Comparison of ENCODE assay signal across 12 cellular contexts in the genomic region with DNA sequence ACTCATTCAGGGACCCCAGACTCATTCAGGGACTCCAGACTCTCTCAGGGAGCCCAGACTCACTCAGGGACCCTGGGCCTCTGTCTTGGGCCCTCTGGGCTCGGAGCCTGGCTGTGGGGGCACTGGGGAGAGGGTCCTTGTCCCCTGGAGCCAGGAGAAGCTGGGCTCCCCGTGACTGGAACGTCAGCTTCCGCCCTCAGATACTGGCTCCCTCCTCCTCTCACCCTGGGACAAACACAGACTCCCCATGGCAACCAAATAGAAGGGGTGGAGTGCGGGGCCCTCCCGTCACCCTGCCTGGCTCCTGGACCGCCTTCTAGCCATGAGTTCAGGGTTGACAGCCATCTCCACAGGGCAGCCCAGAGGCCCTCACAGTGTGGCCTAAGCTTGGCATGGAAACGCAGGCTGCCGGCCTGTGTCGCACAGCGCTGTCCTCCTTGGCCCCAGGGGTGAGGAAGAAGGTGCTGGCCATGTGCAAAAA. TPM values are rescaled to one million over a fixed set of nuclear protein-coding genes. Genes with fewer than 3 reads are reported as not detected.
DNase-seq lines count a peak whose midpoint lies in the region; ATAC-seq, FAIRE-seq and TF ChIP-seq lines count a peak whose summit lies in the region.
"Had no signal": no experiment of that assay in that cellular context is flagged by ENCODE, and none has a peak within 500 bp of the region (broad histone marks: within the 10 kb centered on the region; RNA-seq: fewer than 3 reads in every experiment).

No MANE protein-coding gene starts in this region.

- no peaks in the 10 kb centered on the region for H3K9me3 Mint-ChIP-seq in stimulated activated effector memory CD8-positive, alpha-beta T cell treated with anti-CD3 and anti-CD28 coated beads, Interleukin-12 subunit alpha, Interleukin-12 subunit beta, amount 100 ng/mL, for 72 hours

- H3K4me2 ChIP-seq in HepG2 (ENCODE audit: low read depth, low read length) = peak overlapping the region; percentile 52

- POLR2A ChIA-PET in HepG2 (lab: Yijun Ruan, JAX) = no interaction called here

- peak overlapping the region; percentile 70 for H3K9ac ChIP-seq in HepG2 (ENCODE audit: insufficient read depth, low read depth, low read length)

- H3K27me3 ChIP-seq in H7 (ENCODE audit: control insufficient read depth, insufficient read depth, low read length) (no peaks in the 10 kb centered on the region), HepG2 (ENCODE audit: control insufficient read depth in 1 of 2, insufficient read depth in 2 of 2, low read length in 2 of 2) (peaks cover 5 to 47% of the 10 kb centered on the region in 2 experiments)

- H3K9me3 ChIP-seq in HepG2 (ENCODE audit: low read length) = no peaks in the 10 kb centered on the region
- H3K9me3 ChIP-seq: spleen had no signal

- H3K27ac Mint-ChIP-seq in stimulated activated effector memory CD8-positive, alpha-beta T cell treated with anti-CD3 and anti-CD28 coated beads, Interleukin-12 subunit alpha, Interleukin-12 subunit beta, amount 100 ng/mL, for 72 hours = peak overlapping the region; percentile 62

- peaks cover 45% of the 10 kb centered on the region for H3K4me1 Mint-ChIP-seq in stimulated activated effector memory CD8-positive, alpha-beta T cell treated with anti-CD3 and anti-CD28 coated beads, Interleukin-12 subunit alpha, Interleukin-12 subunit beta, amount 100 ng/mL, for 72 hours

- no peak for TF ChIP-seq RAD21 in HepG2 (CRISPR knock-in tag; IDR thresholded peaks at IDR 0.05)

- no peak overlapping the region for H3K4me3 Mint-ChIP-seq in stimulated activated effector memory CD8-positive, alpha-beta T cell treated with anti-CD3 and anti-CD28 coated beads, Interleukin-12 subunit alpha, Interleukin-12 subunit beta, amount 100 ng/mL, for 72 hours

- WGBS in HepG2 (ENCODE audit: low lambda C conversion rate) = 3% methylated on average over 8 of the region's 11 CpGs

- DNase-seq in H7 (peak; percentile 52), HepG2 (ENCODE audit: low spot score) (peak; percentile 75), HuH-7 (ENCODE audit: low spot score) (no peak), SK-N-DZ (ENCODE audit: low spot score) (no peak)
- peak; percentile 40 for DNase-seq in central memory CD4-positive, alpha-beta T cell
- DNase-seq in stimulated activated effector memory CD8-positive, alpha-beta T cell treated with anti-CD3 and anti-CD28 coated beads, Interleukin-12 subunit alpha, Interleukin-12 subunit beta, amount 100 ng/mL, for 72 hours (ENCODE audit: low spot score in 2 of 2) = no peak
- DNase-seq in stimulated activated naive CD4-positive, alpha-beta T cell treated with Interleukin-2 at 50 U/mL for 16 hours (lab: John Stamatoyannopoulos, UW) = no peak
- DNase-seq: NCI-H1092, NCI-H526 treated with DMSO at 0.1 percent for 48 hours, spleen had no signal

- CTCF ChIA-PET in HepG2 (lab: Yijun Ruan, JAX; ENCODE audit: low intra/inter-chr PET ratio, low total read pairs) = no interaction called here

- peaks cover 10% of the 10 kb centered on the region for H3K36me3 Mint-ChIP-seq in stimulated activated effector memory CD8-positive, alpha-beta T cell treated with anti-CD3 and anti-CD28 coated beads, Interleukin-12 subunit alpha, Interleukin-12 subunit beta, amount 100 ng/mL, for 72 hours

- peak; percentile 75 for ATAC-seq in HepG2
- ATAC-seq in stimulated activated effector memory CD8-positive, alpha-beta T cell treated with anti-CD3 and anti-CD28 coated beads, Interleukin-12 subunit alpha, Interleukin-12 subunit beta, amount 100 ng/mL, for 72 hours = no peak

- no peak for TF ChIP-seq CTCF in HepG2 (CRISPR knock-in tag; IDR thresholded peaks at IDR 0.05)

- no peak overlapping the region for H2AFZ ChIP-seq in HepG2 (ENCODE audit: low read length)

- H3K79me2 ChIP-seq in HepG2 (ENCODE audit: insufficient read depth, low read length) = no peaks in the 10 kb centered on the region

- TF ChIP-seq EP300 in HepG2 (IDR thresholded peaks at IDR 0.05; ENCODE audit: low read depth in 2 of 2, low read length in 2 of 2) (peak in 1 of 2 experiments; percentile 19; a peak in 1 of 4 replicates), HepG2 (CRISPR knock-in tag; IDR thresholded peaks at IDR 0.05; ENCODE audit: borderline replicate concordance) (no peak)

- H3K4me1 ChIP-seq in HepG2 (ENCODE audit: insufficient read depth, low read length) = peaks cover 47% of the 10 kb centered on the region

- BruUV-seq in HepG2 (replicated peaks; lab: Mats Ljungman, UMichigan) = no TSS peak

- TF ChIP-seq POLR2A in HepG2 (IDR thresholded peaks at IDR 0.05; ENCODE audit: insufficient read depth in 1 of 2, low read depth in 2 of 2, low read length in 2 of 2) = peak in 1 of 2 experiments; percentile 60; a peak in 2 of 4 replicates

- no peaks in the 10 kb centered on the region for H4K20me1 ChIP-seq in HepG2 (ENCODE audit: insufficient read depth, low read length)

- intact Hi-C loops in HepG2 (cut with micrococcal nuclease; ENCODE audit: unreplicated experiment) = no loop called here

- no peak overlapping the region for H3K27ac ChIP-seq in HepG2 (ENCODE audit: extremely low read length, insufficient read depth, low read length)
- H3K27ac ChIP-seq: HL-60 had no signal

- H3K4me3 ChIP-seq in H7 (ENCODE audit: insufficient read depth, low read depth, low read length) (no peak overlapping the region), HepG2 (replicated peaks in 1 of 3; ENCODE audit: insufficient read depth in 1 of 3, low read depth in 2 of 3, low read length in 3 of 3) (peak overlapping the region in 1 of 3 experiments; percentile 42; a peak in 2 of 6 replicates)
- H3K4me3 ChIP-seq: spleen had no signal

- peak; percentile 32 for FAIRE-seq in HepG2 (lab: Jason Lieb, UNC)
- FAIRE-seq: GM12892 had no signal

- H3K36me3 ChIP-seq in H7 (replicated peaks; ENCODE audit: control insufficient read depth, insufficient read depth, low read length) = no peaks in the 10 kb centered on the region
- no peaks in the 10 kb centered on the region for H3K36me3 ChIP-seq in HepG2 (replicated peaks in 1 of 2; ENCODE audit: control insufficient read depth in 1 of 2, insufficient read depth in 2 of 2, low read length in 2 of 2)

- in situ Hi-C loops in HepG2 (cut with HindIII; ENCODE audit: extremely low pct_ligation_motif_present, low pct_unique_long_range_greater_than_20kb) = no loop called here

TF ChIP-seq in HepG2, 621 proteins besides CTCF, POLR2A, EP300 and RAD21 (continues in another document):
- TF ChIP-seq MXI1 (IDR thresholded peaks at IDR 0.05; ENCODE audit: borderline replicate concordance, low read depth, low read length) = peak; percentile 68; the same call in 2 of the 3 replicates
- 0 out of 2 replicates have a peak, but pooled peaks have one; percentile 14 for TF ChIP-seq MAX (IDR thresholded peaks at IDR 0.05)
- TF ChIP-seq, protein P1, sequence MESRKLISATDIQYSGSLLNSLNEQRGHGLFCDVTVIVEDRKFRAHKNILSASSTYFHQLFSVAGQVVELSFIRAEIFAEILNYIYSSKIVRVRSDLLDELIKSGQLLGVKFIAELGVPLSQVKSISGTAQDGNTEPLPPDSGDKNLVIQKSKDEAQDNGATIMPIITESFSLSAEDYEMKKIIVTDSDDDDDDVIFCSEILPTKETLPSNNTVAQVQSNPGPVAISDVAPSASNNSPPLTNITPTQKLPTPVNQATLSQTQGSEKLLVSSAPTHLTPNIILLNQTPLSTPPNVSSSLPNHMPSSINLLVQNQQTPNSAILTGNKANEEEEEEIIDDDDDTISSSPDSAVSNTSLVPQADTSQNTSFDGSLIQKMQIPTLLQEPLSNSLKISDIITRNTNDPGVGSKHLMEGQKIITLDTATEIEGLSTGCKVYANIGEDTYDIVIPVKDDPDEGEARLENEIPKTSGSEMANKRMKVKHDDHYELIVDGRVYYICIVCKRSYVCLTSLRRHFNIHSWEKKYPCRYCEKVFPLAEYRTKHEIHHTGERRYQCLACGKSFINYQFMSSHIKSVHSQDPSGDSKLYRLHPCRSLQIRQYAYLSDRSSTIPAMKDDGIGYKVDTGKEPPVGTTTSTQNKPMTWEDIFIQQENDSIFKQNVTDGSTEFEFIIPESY (CRISPR knock-in tag; IDR thresholded peaks at IDR 0.05) = no peak

RNA-seq across cellular contexts. Expression of gene ZDHHC11B, which starts 27.6 kb away (rescaled TPM):
- total RNA-seq in H7 (2014; rRNA removed; shearing (Covaris generic)) = 0.07 and 0.33 TPM in 2 replicates
- 0.11 TPM in 1 of 2 replicates, not detected in the other for total RNA-seq in HepG2 (2016; rRNA removed; fragmentation: Illumina TruSeq; extraction: Trizol)
- not detected in 2 replicates for total RNA-seq in HepG2 (2016; cell fraction: cytosol; rRNA removed; fragmentation: Illumina TruSeq; extraction: Trizol; ENCODE audit: low read depth)
- 0.04 TPM in 1 of 2 replicates, not detected in the other for total RNA-seq in HepG2 (2016; cell fraction: insoluble cytoplasmic fraction; rRNA removed; fragmentation: Illumina TruSeq; extraction: Trizol)
- 0.21 TPM in 1 of 2 replicates, not detected in the other for total RNA-seq in HepG2 (2016; cell fraction: membrane; rRNA removed; fragmentation: Illumina TruSeq; extraction: Trizol)
- total RNA-seq in HepG2 (2016; cell fraction: nucleus; rRNA removed; fragmentation: Illumina TruSeq; extraction: Trizol) = 0.40 and 1.0 TPM in 2 replicates
- 0.07 and 0.12 TPM in 2 replicates for polyA plus RNA-seq in HepG2 (2011; rRNA removed)
- polyA plus RNA-seq in HepG2 (2011; cell fraction: cytosol; rRNA removed) = 0.09 TPM in 1 of 2 replicates, not detected in the other
- 0.83 and 1.8 TPM in 2 replicates for polyA plus RNA-seq in HepG2 (2011; cell fraction: nucleus; rRNA removed)
- polyA plus RNA-seq in HepG2 (2012) = 0.39 and 0.59 TPM in 2 replicates
- not detected in 2 replicates for polyA plus RNA-seq in HepG2 (2016; cell fraction: cytosol; fragmentation: Illumina TruSeq; extraction: Trizol; ENCODE audit: low read depth)
- polyA plus RNA-seq in HepG2 (2016; cell fraction: insoluble cytoplasmic fraction; fragmentation: Illumina TruSeq; extraction: Trizol; ENCODE audit: low read depth) = 0.14 TPM in 1 of 2 replicates, not detected in the other
- not detected in 2 replicates for polyA plus RNA-seq in HepG2 (2016; cell fraction: membrane; fragmentation: Illumina TruSeq; extraction: Trizol; ENCODE audit: low read depth)
- polyA plus RNA-seq in HepG2 (2016; cell fraction: nucleus; fragmentation: Illumina TruSeq; extraction: Trizol; ENCODE audit: insufficient read depth, low read depth) = 0.71 and 0.88 TPM in 2 replicates
- 1.9 and 3.5 TPM in 2 replicates for polyA minus RNA-seq in HepG2 (2011; rRNA and poly(A)+ RNA removed; ENCODE audit: low replicate concordance)
- 0.62 TPM in 1 of 2 replicates, not detected in the other for polyA minus RNA-seq in HepG2 (2011; cell fraction: cytosol; rRNA and poly(A)+ RNA removed)
- 0.64 and 1.2 TPM in 2 replicates for polyA minus RNA-seq in HepG2 (2011; cell fraction: nucleus; rRNA and poly(A)+ RNA removed)
- polyA plus RNA-seq in SK-N-DZ (2014; cell fraction: cytosol; rRNA removed) = 5.9 and 8.4 TPM in 2 replicates
- polyA plus RNA-seq in SK-N-DZ (2014; cell fraction: nucleus; rRNA removed) = 38.4 and 47.7 TPM in 2 replicates

Comparison
In these comparisons a context has a peak if more than half of its experiments do, and no peak if none do; other contexts are left out.
1. DNase-seq: peak in H7 (single experiment), central memory CD4-positive, alpha-beta T cell (single experiment) and HepG2 (single experiment); none in stimulated activated effector memory CD8-positive, alpha-beta T cell treated with anti-CD3 and anti-CD28 coated beads, Interleukin-12 subunit alpha, Interleukin-12 subunit beta, amount 100 ng/mL, for 72 hours (0 of 2), HuH-7 (single experiment), stimulated activated naive CD4-positive, alpha-beta T cell treated with Interleukin-2 at 50 U/mL for 16 hours (single experiment) and SK-N-DZ (single experiment).